Comparison of ENCODE assay signal across 10 cellular contexts in the genomic region with DNA sequence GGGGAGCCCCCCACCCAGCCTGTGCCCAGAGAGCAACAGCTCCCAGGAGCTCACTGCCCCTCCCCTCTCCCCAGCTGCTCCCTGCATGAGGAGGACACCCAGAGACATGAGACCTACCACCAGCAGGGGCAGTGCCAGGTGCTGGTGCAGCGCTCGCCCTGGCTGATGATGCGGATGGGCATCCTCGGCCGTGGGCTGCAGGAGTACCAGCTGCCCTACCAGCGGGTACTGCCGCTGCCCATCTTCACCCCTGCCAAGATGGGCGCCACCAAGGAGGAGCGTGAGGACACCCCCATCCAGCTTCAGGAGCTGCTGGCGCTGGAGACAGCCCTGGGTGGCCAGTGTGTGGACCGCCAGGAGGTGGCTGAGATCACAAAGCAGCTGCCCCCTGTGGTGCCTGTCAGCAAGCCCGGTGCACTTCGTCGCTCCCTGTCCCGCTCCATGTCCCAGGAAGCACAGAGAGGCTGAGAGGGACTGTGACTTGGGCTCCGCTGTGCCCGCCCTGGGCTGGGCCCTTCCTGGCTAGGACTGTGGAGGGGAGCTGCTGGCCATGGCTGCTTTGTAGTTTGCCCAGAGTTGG. TPM values are rescaled to one million over a fixed set of nuclear protein-coding genes. Genes with fewer than 3 reads are reported as not detected.
DNase-seq lines count a peak whose midpoint lies in the region; ATAC-seq and TF ChIP-seq lines count a peak whose summit lies in the region.
"Had no signal": no experiment of that assay in that cellular context is flagged by ENCODE, and none has a peak within 500 bp of the region (broad histone marks: within the 10 kb centered on the region; RNA-seq: fewer than 3 reads in every experiment).

No MANE protein-coding gene starts in this region.

- H3K4me3 ChIP-seq in NT2/D1 (ENCODE audit: insufficient read length, low read depth) (no peak overlapping the region), spleen (no peak overlapping the region)

- no peak for TF ChIP-seq CTCF in spleen (IDR thresholded peaks at IDR 0.05 in 8 of 11, conservative IDR thresholded peaks at IDR 0.05 in 3 of 11)

- H3K4me1 ChIP-seq in NT2/D1 (ENCODE audit: insufficient read depth, insufficient read length) = peaks cover 39% of the 10 kb centered on the region
- peaks cover 0 to 72% (median 26%) of the 10 kb centered on the region in 6 donors for H3K4me1 ChIP-seq in spleen

- no peaks in the 10 kb centered on the region for H3K9me3 ChIP-seq in NT2/D1 (ENCODE audit: insufficient read depth, low read length)
- no peaks in the 10 kb centered on the region for H3K9me3 ChIP-seq in spleen

- H3K36me3 ChIP-seq in NT2/D1 (ENCODE audit: insufficient read depth, insufficient read length, low read length) (peaks cover 22% of the 10 kb centered on the region), spleen (peaks cover 0 to 36% (median 25%) of the 10 kb centered on the region in 6 donors)

- peak overlapping the region; percentile 52 for H3K9ac ChIP-seq in NT2/D1 (ENCODE audit: insufficient read length, low read depth)

- peak; percentile 2 for ATAC-seq in Right ventricle myocardium superior (ENCODE audit: poor library complexity)
- ATAC-seq in GM21576 (IDR thresholded peaks at IDR 0.05; ENCODE audit: unreplicated experiment) = no peak

- 53 to 71% (median 66%) methylated on average over 9 to 17 of the region's 17 CpGs; no CpG with 5 or more reads in 1 of the 5 donors for WGBS in spleen, 5 donors

- H3K27me3 ChIP-seq in NT2/D1 (ENCODE audit: insufficient read depth, insufficient read length) (peaks cover 31% of the 10 kb centered on the region), spleen (replicated peaks in 1 of 7) (peaks cover 4 to 61% (median 38%) of the 10 kb centered on the region in 7 donors)

- intact Hi-C loops in Right ventricle myocardium superior (cut with DNase I) = no loop called here
- intact Hi-C loops in spleen (cut with DNase I; ENCODE audit: low total_unique reads) = no loop called here

- no peak for TF ChIP-seq POLR2A in spleen (IDR thresholded peaks at IDR 0.05)

- peak; percentile 28 for DNase-seq in NCI-H748 (lab: John Stamatoyannopoulos, UW; ENCODE audit: unreplicated experiment)
- DNase-seq in NCI-H748 treated with DMSO at 0.1 percent for 48 hours (lab: John Stamatoyannopoulos, UW) = no peak
- DNase-seq in NT2/D1 (ENCODE audit: low read depth, low spot score) = no peak
- DNase-seq in Right ventricle myocardium superior = peak; percentile 56
- DNase-seq in spleen = peak; percentile 77
- no peak for DNase-seq in stimulated activated naive CD4-positive, alpha-beta T cell (lab: John Stamatoyannopoulos, UW)
- DNase-seq in activated effector memory CD4-positive, alpha-beta T cell treated with Interleukin-2 at 50 U/mL for 16 hours = no peak
- DNase-seq: activated CD4-positive, alpha-beta T cell treated with anti-CD3 and anti-CD28 coated beads, Interleukin-2, amount 10 ng/mL, durations not matched to agents 7 days and 5 days had no signal

- no peak overlapping the region for H3K27ac ChIP-seq in spleen
- H3K27ac ChIP-seq: C4-2B had no signal

RNA-seq across cellular contexts. Expression of a gene that starts 0.6 kb away (rescaled TPM):
- total RNA-seq in Right ventricle myocardium superior (5,900 TPM), spleen (1 to 10 TPM; 1.5 to 3.1 (median 2.2) TPM)
- polyA plus RNA-seq in spleen = 1 to 10 TPM; 1.6 to 3.2 (median 2.0) TPM

RNA-seq across cellular contexts. Expression of a gene that starts 2.5 kb away (rescaled TPM):
- total RNA-seq in Right ventricle myocardium superior (7.1 TPM), spleen (1 to 10 TPM in 1 of 7 donors, under 1 TPM in 2, not detected in 4; 0.47 to 2.4 (median 0.51) TPM)
- polyA plus RNA-seq in spleen = under 1 TPM; 0.28 to 0.93 (median 0.80) TPM

RNA-seq across cellular contexts. Expression of a gene that starts 22.1 kb away (rescaled TPM):
- total RNA-seq in Right ventricle myocardium superior = 10.0 TPM
- total RNA-seq in spleen = 10 to 100 TPM; 15.5 to 27.4 (median 20.7) TPM
- 10 to 100 TPM; 11.5 to 21.3 (median 18.3) TPM for polyA plus RNA-seq in spleen

RNA-seq across cellular contexts. Expression of a gene that starts 28.8 kb away (rescaled TPM):
- total RNA-seq in Right ventricle myocardium superior (13.9 TPM), spleen (100 to 1,000 TPM in 3 of 7 donors, 10 to 100 TPM in 4; 73.9 to 166 (median 98.7) TPM)
- polyA plus RNA-seq in spleen = 100 to 1,000 TPM in 2 of 3 donors, 10 to 100 TPM in 1; 59.5 to 119 (median 102) TPM

RNA-seq across cellular contexts. Expression of a gene that starts 34.1 kb away (rescaled TPM):
- total RNA-seq in Right ventricle myocardium superior = 64.2 TPM
- 10 to 100 TPM in 5 of 7 donors, 1 to 10 TPM in 2; 8.5 to 15.9 (median 13.8) TPM for total RNA-seq in spleen
- 1 to 10 TPM; 3.4 to 6.6 (median 4.3) TPM for polyA plus RNA-seq in spleen

Comparison
In these comparisons a context has a peak if more than half of its experiments do, and no peak if none do; other contexts are left out.
1. DNase-seq: peak in NCI-H748 (single experiment), Right ventricle myocardium superior (single experiment) and spleen (single experiment); none in NCI-H748 treated with DMSO at 0.1 percent for 48 hours (single experiment), NT2/D1 (single experiment), stimulated activated naive CD4-positive, alpha-beta T cell (0 of 6) and activated effector memory CD4-positive, alpha-beta T cell treated with Interleukin-2 at 50 U/mL for 16 hours (single experiment).
2. RNA of a gene that starts 0.6 kb away (total RNA-seq): 5,900 TPM in Right ventricle myocardium superior (single experiment); 1.5 to 3.1 TPM in spleen; every median in the first group is over 1,000 times any median in the second.